11 cellular contexts compared by ENCODE assay signal in genomic region chr16:80938035-80938927, GRCh38.
DNase-seq lines count a peak whose midpoint lies in the region; ATAC-seq and TF ChIP-seq lines count a peak whose summit lies in the region.
"Had no signal": no experiment of that assay in that cellular context is flagged by ENCODE, and none has a peak within 500 bp of the region (broad histone marks: within the 10 kb centered on the region; RNA-seq: fewer than 3 reads in every experiment).

No MANE protein-coding gene starts in this region.

- H3K36me3 Mint-ChIP-seq in neural crest cell (ENCODE audit: low read depth) = no peaks in the 10 kb centered on the region
- H3K36me3 Mint-ChIP-seq in T-helper 2 cell treated with Interferon-gamma antibody and Interleukin-4, amounts not matched to agents 5 μg/mL and 100 μg/mL, for 36 hours (ENCODE audit: low read depth) = no peaks in the 10 kb centered on the region

- H3K4me3 Mint-ChIP-seq in neural crest cell = no peak overlapping the region
- H3K4me3 Mint-ChIP-seq in T-helper 2 cell treated with Interferon-gamma antibody and Interleukin-4, amounts not matched to agents 5 μg/mL and 100 μg/mL, for 36 hours = no peak overlapping the region
- H3K4me3 Mint-ChIP-seq: activated B cell treated with CpG ODN at 0.5 μM for 24 hours had no signal

- H3K4me3 ChIP-seq in MG63 = no peak overlapping the region

- H3K9me3 Mint-ChIP-seq in neural crest cell = no peaks in the 10 kb centered on the region
- H3K9me3 Mint-ChIP-seq in T-helper 2 cell treated with Interferon-gamma antibody and Interleukin-4, amounts not matched to agents 5 μg/mL and 100 μg/mL, for 36 hours = no peaks in the 10 kb centered on the region
- H3K9me3 Mint-ChIP-seq: activated B cell treated with CpG ODN at 0.5 μM for 24 hours had no signal

- intact Hi-C loops in left colon (cut with DNase I, micrococcal nuclease) = no loop called here

- peaks cover 15% of the 10 kb centered on the region for H3K27me3 Mint-ChIP-seq in neural crest cell (ENCODE audit: low read depth)
- peaks cover 26% of the 10 kb centered on the region for H3K27me3 Mint-ChIP-seq in T-helper 2 cell treated with Interferon-gamma antibody and Interleukin-4, amounts not matched to agents 5 μg/mL and 100 μg/mL, for 36 hours (ENCODE audit: low read depth)

- ATAC-seq in esophagus mucosa = peak; percentile 92
- no peak for ATAC-seq in left colon

- no peak; the same call in none of the 2 replicates for TF ChIP-seq CTCF in AG09319 (IDR thresholded peaks at IDR 0.05; ENCODE audit: low read depth, low read length)
- TF ChIP-seq CTCF in neural crest cell (conservative IDR thresholded peaks at IDR 0.05) = no peak

- peak; percentile 92 for DNase-seq in AG09319 (ENCODE audit: extremely low read depth, low read depth)
- peak; percentile 64 for DNase-seq in MG63
- DNase-seq in neural crest cell (ENCODE audit: low read depth, low spot score) = no peak
- no peak for DNase-seq in UCSD-AML1 (lab: John Stamatoyannopoulos, UW; ENCODE audit: unreplicated experiment)
- DNase-seq in NCI-H2029 (lab: John Stamatoyannopoulos, UW) = no peak
- no peak for DNase-seq in left colon
- no peak for DNase-seq in T-helper 2 cell treated with Interferon-gamma antibody and Interleukin-4, amounts not matched to agents 5 μg/mL and 100 μg/mL, for 36 hours (ENCODE audit: low spot score)
- DNase-seq: activated B cell treated with CpG ODN at 0.5 μM for 24 hours; NCI-H1417; stimulated activated CD4-positive, alpha-beta T cell treated with anti-CD3 and anti-CD28 coated beads, Interleukin-4, amount 100 ng/mL, for 24 hours had no signal

- H3K4me1 Mint-ChIP-seq in neural crest cell = peaks cover 10% of the 10 kb centered on the region
- no peaks in the 10 kb centered on the region for H3K4me1 Mint-ChIP-seq in T-helper 2 cell treated with Interferon-gamma antibody and Interleukin-4, amounts not matched to agents 5 μg/mL and 100 μg/mL, for 36 hours (ENCODE audit: low read depth)
- H3K4me1 Mint-ChIP-seq: activated B cell treated with CpG ODN at 0.5 μM for 24 hours had no signal

- no peaks in the 10 kb centered on the region for H3K27me3 ChIP-seq in MG63

- no peaks in the 10 kb centered on the region for H3K36me3 ChIP-seq in MG63

- H3K27ac Mint-ChIP-seq in neural crest cell (ENCODE audit: unreplicated experiment) = peak overlapping the region; percentile 86
- H3K27ac Mint-ChIP-seq in T-helper 2 cell treated with Interferon-gamma antibody and Interleukin-4, amounts not matched to agents 5 μg/mL and 100 μg/mL, for 36 hours = no peak overlapping the region
- H3K27ac Mint-ChIP-seq: activated B cell treated with CpG ODN at 0.5 μM for 24 hours had no signal

- no peaks in the 10 kb centered on the region for H3K9me3 ChIP-seq in MG63

Comparison
In these comparisons a context has a peak if more than half of its experiments do, and no peak if none do; other contexts are left out.
1. DNase-seq: peak in AG09319 (single experiment) and MG63 (single experiment); none in neural crest cell (single experiment), UCSD-AML1 (single experiment), NCI-H2029 (single experiment), left colon (0 of 2) and T-helper 2 cell treated with Interferon-gamma antibody and Interleukin-4, amounts not matched to agents 5 μg/mL and 100 μg/mL, for 36 hours (single experiment).